Comparison of ENCODE assay signal across 17 cellular contexts in the genomic region with DNA sequence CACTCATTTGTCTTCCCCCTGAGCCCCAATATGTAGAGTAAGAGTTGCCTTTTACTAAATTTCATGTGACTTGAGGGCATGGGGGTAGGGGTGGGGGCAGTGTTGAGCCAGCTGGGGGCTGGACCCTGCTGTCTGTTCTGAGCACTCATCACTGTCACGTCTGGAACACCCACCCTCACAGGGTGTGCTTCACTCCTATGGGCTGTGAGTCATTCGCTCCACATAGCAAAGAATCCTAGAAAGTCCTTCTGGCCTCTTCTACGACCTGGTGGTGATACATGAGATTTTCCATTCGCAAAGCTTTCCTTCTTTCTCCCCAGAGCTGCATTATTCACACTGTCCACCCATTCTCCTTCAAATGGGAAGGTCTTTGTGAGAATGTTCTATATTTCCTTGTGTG. TPM values are rescaled to one million over a fixed set of nuclear protein-coding genes. Genes with fewer than 3 reads are reported as not detected.
A peak's percentile ranks its signal among the peaks of the same experiment; 100 is the strongest.
DNase-seq lines count a peak whose midpoint lies in the region; ATAC-seq and TF ChIP-seq lines count a peak whose summit lies in the region.
"Had no signal": no experiment of that assay in that cellular context is flagged by ENCODE, and none has a peak within 500 bp of the region (broad histone marks: within the 10 kb centered on the region; RNA-seq: fewer than 3 reads in every experiment).

No MANE protein-coding gene starts in this region.

- no TSS peak for BruUV-seq in MCF 10A (replicated peaks; lab: Mats Ljungman, UMichigan)

- H3K4me3 ChIP-seq in breast epithelium (no peak overlapping the region), fibroblast of pulmonary artery (replicated peaks; ENCODE audit: low read depth, low read length) (no peak overlapping the region)
- H3K4me3 ChIP-seq: mucosa of descending colon, right atrium auricular region, upper lobe of left lung had no signal

- H3K4me1 Mint-ChIP-seq in MCF 10A (ENCODE audit: insufficient read depth, unreplicated experiment) = peaks cover 5% of the 10 kb centered on the region
- peaks cover 31% of the 10 kb centered on the region for H3K4me1 Mint-ChIP-seq in stimulated activated naive CD8-positive, alpha-beta T cell treated with anti-CD3 and anti-CD28 coated beads, Interleukin-15, Interleukin-2, amounts not matched to agents 100 ng/mL and 50 ng/mL, for 24 hours (ENCODE audit: low read depth)

- intact Hi-C loops in MCF 10A (cut with micrococcal nuclease) = no loop called here
- intact Hi-C loops in breast epithelium (cut with DNase I; ENCODE audit: low total_unique reads) = no loop called here

- no peaks in the 10 kb centered on the region for H3K9me3 Mint-ChIP-seq in MCF 10A (ENCODE audit: unreplicated experiment)
- H3K9me3 Mint-ChIP-seq in stimulated activated naive CD8-positive, alpha-beta T cell treated with anti-CD3 and anti-CD28 coated beads, Interleukin-15, Interleukin-2, amounts not matched to agents 100 ng/mL and 50 ng/mL, for 24 hours = no peaks in the 10 kb centered on the region
- H3K9me3 Mint-ChIP-seq: activated CD4-positive, alpha-beta T cell treated with anti-CD3 and anti-CD28 coated beads, Interleukin-2, amount 10 ng/mL, durations not matched to agents 24 days and 14 days; activated naive CD4-positive, alpha-beta T cell treated with anti-CD3 and anti-CD28 coated beads, Interleukin-2, amount 50 U/mL, for 24 hours had no signal

- no peak overlapping the region for H3K27ac Mint-ChIP-seq in MCF 10A (ENCODE audit: low read depth, unreplicated experiment)
- peak overlapping the region; percentile 4 for H3K27ac Mint-ChIP-seq in stimulated activated naive CD8-positive, alpha-beta T cell treated with anti-CD3 and anti-CD28 coated beads, Interleukin-15, Interleukin-2, amounts not matched to agents 100 ng/mL and 50 ng/mL, for 24 hours
- H3K27ac Mint-ChIP-seq: activated CD4-positive, alpha-beta T cell treated with anti-CD3 and anti-CD28 coated beads, Interleukin-2, amount 10 ng/mL, durations not matched to agents 24 days and 14 days had no signal

- H3K27ac ChIP-seq in breast epithelium = no peak overlapping the region
- H3K27ac ChIP-seq: right atrium auricular region, upper lobe of left lung had no signal

- in situ Hi-C loops in SK-MEL-5 (cut with HindIII; ENCODE audit: low pct_unique_long_range_greater_than_20kb, low sequenced_read_pairs) = no loop called here

- H3K36me3 ChIP-seq in breast epithelium = no peaks in the 10 kb centered on the region
- H3K36me3 ChIP-seq: BE2C, right atrium auricular region, upper lobe of left lung had no signal

- TF ChIP-seq CTCF in MCF 10A (IDR thresholded peaks at IDR 0.05; ENCODE audit: unreplicated experiment) (peak; percentile 18), breast epithelium (IDR thresholded peaks at IDR 0.05) (no peak), fibroblast of pulmonary artery (IDR thresholded peaks at IDR 0.05; ENCODE audit: low read length, missing control alignments) (peak; percentile 13)

- H3K27me3 ChIP-seq in breast epithelium = no peaks in the 10 kb centered on the region
- H3K27me3 ChIP-seq: BE2C, right atrium auricular region, upper lobe of left lung had no signal

- peak; percentile 24 for DNase-seq in MCF 10A (ENCODE audit: unreplicated experiment)
- no peak for DNase-seq in breast epithelium (ENCODE audit: low spot score in 2 of 2)
- DNase-seq in SK-MEL-5 (ENCODE audit: low read depth, low spot score) = peak; percentile 9
- DNase-seq in fibroblast of pulmonary artery (ENCODE audit: low read depth) = peak; percentile 38
- DNase-seq in activated naive CD4-positive, alpha-beta T cell treated with Interleukin-2 at 50 U/mL for 16 hours = no peak
- DNase-seq: activated CD4-positive, alpha-beta T cell treated with anti-CD3 and anti-CD28 coated beads, Interleukin-2, amount 10 ng/mL, durations not matched to agents 24 days and 14 days; BE2C; effector CD8-positive, alpha-beta T cell; mucosa of descending colon; NCI-H146; NCI-H82; upper lobe of left lung had no signal

- POLR2A ChIA-PET in MCF 10A (lab: Yijun Ruan, JAX) = no interaction called here

- CTCF ChIA-PET in MCF 10A (lab: Yijun Ruan, JAX) = no interaction called here

- no peaks in the 10 kb centered on the region for H3K9me3 ChIP-seq in breast epithelium
- H3K9me3 ChIP-seq: BE2C, mucosa of descending colon, right atrium auricular region, upper lobe of left lung had no signal

- no peak for TF ChIP-seq POLR2A in breast epithelium (IDR thresholded peaks at IDR 0.05)

- H3K4me3 Mint-ChIP-seq in MCF 10A (ENCODE audit: unreplicated experiment) = no peak overlapping the region
- no peak overlapping the region for H3K4me3 Mint-ChIP-seq in stimulated activated naive CD8-positive, alpha-beta T cell treated with anti-CD3 and anti-CD28 coated beads, Interleukin-15, Interleukin-2, amounts not matched to agents 100 ng/mL and 50 ng/mL, for 24 hours
- H3K4me3 Mint-ChIP-seq: activated CD4-positive, alpha-beta T cell treated with anti-CD3 and anti-CD28 coated beads, Interleukin-2, amount 10 ng/mL, durations not matched to agents 24 days and 14 days; activated naive CD4-positive, alpha-beta T cell treated with anti-CD3 and anti-CD28 coated beads, Interleukin-2, amount 50 U/mL, for 24 hours had no signal

- no peaks in the 10 kb centered on the region for H3K36me3 Mint-ChIP-seq in MCF 10A (ENCODE audit: insufficient read depth, unreplicated experiment)
- no peaks in the 10 kb centered on the region for H3K36me3 Mint-ChIP-seq in stimulated activated naive CD8-positive, alpha-beta T cell treated with anti-CD3 and anti-CD28 coated beads, Interleukin-15, Interleukin-2, amounts not matched to agents 100 ng/mL and 50 ng/mL, for 24 hours (ENCODE audit: low read depth)
- H3K36me3 Mint-ChIP-seq: activated naive CD4-positive, alpha-beta T cell treated with anti-CD3 and anti-CD28 coated beads, Interleukin-2, amount 50 U/mL, for 24 hours had no signal

- H3K27me3 Mint-ChIP-seq in MCF 10A (ENCODE audit: insufficient read depth, unreplicated experiment) = no peaks in the 10 kb centered on the region
- H3K27me3 Mint-ChIP-seq in stimulated activated naive CD8-positive, alpha-beta T cell treated with anti-CD3 and anti-CD28 coated beads, Interleukin-15, Interleukin-2, amounts not matched to agents 100 ng/mL and 50 ng/mL, for 24 hours = peaks cover 9% of the 10 kb centered on the region

- H3K4me1 ChIP-seq in breast epithelium = no peaks in the 10 kb centered on the region
- H3K4me1 ChIP-seq: BE2C, right atrium auricular region, upper lobe of left lung had no signal

- ATAC-seq in GM21576 (IDR thresholded peaks at IDR 0.05; ENCODE audit: unreplicated experiment) (no peak), HG02970 (IDR thresholded peaks at IDR 0.05; ENCODE audit: low FRiP score, unreplicated experiment) (no peak)
- ATAC-seq: mucosa of descending colon had no signal

RNA-seq across cellular contexts. Expression of a gene that starts 43.6 kb away (rescaled TPM):
- total RNA-seq in MCF 10A (2022) = 12.6 and 25.3 TPM in 2 replicates
- total RNA-seq in breast epithelium = 10 to 100 TPM; 25.8 to 79.5 (median 30.2) TPM
- total RNA-seq in SK-MEL-5 (2014; rRNA removed; shearing (Covaris generic)) = 3.2 TPM in 2 replicates
- 10.0 and 13.7 TPM in 2 replicates for polyA plus RNA-seq in SK-MEL-5 (2015; cell fraction: cytosol; rRNA removed)
- polyA plus RNA-seq in SK-MEL-5 (2015; cell fraction: nucleus; rRNA removed) = 3.3 and 3.4 TPM in 2 replicates

RNA-seq across cellular contexts. Expression of a gene that starts 49.1 kb away (rescaled TPM):
- not detected in 2 replicates for total RNA-seq in MCF 10A (2022)
- under 1 TPM in 2 of 3 donors, not detected in 1; 0.32 to 0.73 TPM for total RNA-seq in breast epithelium
- total RNA-seq in SK-MEL-5 (2014; rRNA removed; shearing (Covaris generic)) = not detected in 2 replicates
- not detected in 2 replicates for polyA plus RNA-seq in SK-MEL-5 (2015; cell fraction: cytosol; rRNA removed)
- not detected in 2 replicates for polyA plus RNA-seq in SK-MEL-5 (2015; cell fraction: nucleus; rRNA removed)
- total RNA-seq: activated CD4-positive, alpha-beta T cell treated with anti-CD3 and anti-CD28 coated beads, Interleukin-2, amount 10 ng/mL, durations not matched to agents 24 days and 14 days had no signal

Comparison
In these comparisons a context has a peak if more than half of its experiments do, and no peak if none do; other contexts are left out.
1. DNase-seq: peak in MCF 10A (single experiment), SK-MEL-5 (single experiment) and fibroblast of pulmonary artery (single experiment); none in breast epithelium (0 of 2) and activated naive CD4-positive, alpha-beta T cell treated with Interleukin-2 at 50 U/mL for 16 hours (single experiment).
2. CTCF ChIP-seq: peak in MCF 10A (single experiment) and fibroblast of pulmonary artery (single experiment); none in breast epithelium (0 of 3).